Comparison of ENCODE assay signal across 1 cellular context in the genomic region with DNA sequence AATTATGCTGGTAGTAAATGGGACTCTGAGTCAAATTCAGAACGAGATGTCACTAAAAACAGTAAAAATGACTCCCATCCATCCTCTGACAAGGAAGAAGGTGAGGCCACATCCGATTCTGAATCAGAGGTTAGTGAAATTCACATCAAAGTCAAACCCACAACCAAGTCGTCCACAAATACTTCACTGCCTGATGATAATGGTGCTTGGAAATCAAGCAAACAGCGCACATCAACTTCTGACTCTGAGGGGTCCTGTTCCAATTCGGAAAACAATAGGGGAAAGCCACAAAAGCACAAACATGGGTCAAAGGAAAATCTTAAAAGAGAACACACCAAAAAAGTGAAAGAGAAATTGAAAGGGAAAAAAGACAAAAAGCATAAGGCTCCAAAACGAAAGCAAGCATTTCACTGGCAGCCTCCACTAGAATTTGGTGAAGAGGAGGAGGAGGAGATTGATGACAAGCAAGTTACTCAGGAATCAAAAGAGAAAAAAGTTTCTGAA.
TF ChIP-seq lines count a peak whose summit lies in the region.

No MANE protein-coding gene starts in this region.

TF ChIP-seq in IMR-90, 13 proteins besides CTCF, POLR2A, EP300 and RAD21:
- TF ChIP-seq RCOR1 (IDR thresholded peaks at IDR 0.05; ENCODE audit: insufficient replicate concordance, low read length) (no peak), NFE2L2 (IDR thresholded peaks at IDR 0.05; ENCODE audit: low read depth, low read length) (no peak), FOS (IDR thresholded peaks at IDR 0.05; ENCODE audit: low read depth, low read length) (no peak), SMC3 (IDR thresholded peaks at IDR 0.05; ENCODE audit: low read depth, low read length) (no peak), MXI1 (IDR thresholded peaks at IDR 0.05; ENCODE audit: borderline replicate concordance, low read depth, low read length) (no peak), MAFK (IDR thresholded peaks at IDR 0.05; ENCODE audit: low read depth, low read length) (no peak), RFX5 (IDR thresholded peaks at IDR 0.05; ENCODE audit: low read depth, low read length) (no peak), BHLHE40 (IDR thresholded peaks at IDR 0.05; ENCODE audit: low read depth, low read length) (no peak), CHD1 (IDR thresholded peaks at IDR 0.05; ENCODE audit: low read depth, low read length) (no peak), CEBPB (IDR thresholded peaks at IDR 0.05; ENCODE audit: low read depth, low read length) (no peak), MAZ (IDR thresholded peaks at IDR 0.05; ENCODE audit: borderline replicate concordance, low read depth, low read length) (no peak)
- TF ChIP-seq, protein P1, sequence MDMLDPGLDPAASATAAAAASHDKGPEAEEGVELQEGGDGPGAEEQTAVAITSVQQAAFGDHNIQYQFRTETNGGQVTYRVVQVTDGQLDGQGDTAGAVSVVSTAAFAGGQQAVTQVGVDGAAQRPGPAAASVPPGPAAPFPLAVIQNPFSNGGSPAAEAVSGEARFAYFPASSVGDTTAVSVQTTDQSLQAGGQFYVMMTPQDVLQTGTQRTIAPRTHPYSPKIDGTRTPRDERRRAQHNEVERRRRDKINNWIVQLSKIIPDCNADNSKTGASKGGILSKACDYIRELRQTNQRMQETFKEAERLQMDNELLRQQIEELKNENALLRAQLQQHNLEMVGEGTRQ (IDR thresholded peaks at IDR 0.05; ENCODE audit: low read depth, low read length): no peak
- TF ChIP-seq, protein P2, sequence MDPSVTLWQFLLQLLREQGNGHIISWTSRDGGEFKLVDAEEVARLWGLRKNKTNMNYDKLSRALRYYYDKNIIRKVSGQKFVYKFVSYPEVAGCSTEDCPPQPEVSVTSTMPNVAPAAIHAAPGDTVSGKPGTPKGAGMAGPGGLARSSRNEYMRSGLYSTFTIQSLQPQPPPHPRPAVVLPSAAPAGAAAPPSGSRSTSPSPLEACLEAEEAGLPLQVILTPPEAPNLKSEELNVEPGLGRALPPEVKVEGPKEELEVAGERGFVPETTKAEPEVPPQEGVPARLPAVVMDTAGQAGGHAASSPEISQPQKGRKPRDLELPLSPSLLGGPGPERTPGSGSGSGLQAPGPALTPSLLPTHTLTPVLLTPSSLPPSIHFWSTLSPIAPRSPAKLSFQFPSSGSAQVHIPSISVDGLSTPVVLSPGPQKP (IDR thresholded peaks at IDR 0.05; ENCODE audit: borderline replicate concordance, low read depth, low read length): no peak
